In the genomic region with DNA sequence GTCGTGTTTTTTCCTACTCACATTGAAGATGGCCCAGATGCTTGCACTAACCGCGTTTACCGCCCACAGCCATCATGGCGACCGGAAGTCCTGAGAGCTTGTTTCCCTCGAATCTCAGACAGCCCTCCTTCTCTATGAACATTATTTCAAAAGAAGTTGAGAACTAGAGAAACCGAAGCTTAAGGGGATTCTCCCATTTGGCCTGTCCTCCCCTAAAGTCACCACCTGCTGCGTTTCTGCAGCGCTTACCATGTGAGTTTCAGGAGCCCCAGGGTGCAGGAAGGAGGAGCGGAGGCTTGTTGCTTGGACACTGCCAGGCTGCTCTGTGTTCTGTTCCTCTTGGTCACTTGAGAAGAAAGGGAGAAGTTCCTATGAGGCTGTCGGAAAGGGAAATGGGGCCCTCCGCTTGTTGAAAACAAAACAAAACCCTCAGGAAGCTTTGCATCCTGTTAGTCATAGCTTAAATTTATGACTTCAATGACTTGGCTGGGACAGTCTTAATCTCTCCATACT, we compare ENCODE assay signal across 9 cellular contexts. TPM values are rescaled to one million over a fixed set of nuclear protein-coding genes. Genes with fewer than 3 reads are reported as not detected.
DNase-seq lines count a peak whose midpoint lies in the region; ATAC-seq, FAIRE-seq and TF ChIP-seq lines count a peak whose summit lies in the region.
"Had no signal": no experiment of that assay in that cellular context is flagged by ENCODE, and none has a peak within 500 bp of the region (broad histone marks: within the 10 kb centered on the region; RNA-seq: fewer than 3 reads in every experiment).

No MANE protein-coding gene starts in this region.

- H3K36me3 Mint-ChIP-seq in activated CD4-positive, alpha-beta T cell treated with anti-CD3 and anti-CD28 coated beads, Interleukin-2, amount 10 ng/mL, durations not matched to agents 7 days and 5 days (ENCODE audit: low read depth) = peaks cover 69% of the 10 kb centered on the region

- peaks cover 78% of the 10 kb centered on the region for H3K4me1 Mint-ChIP-seq in activated CD4-positive, alpha-beta T cell treated with anti-CD3 and anti-CD28 coated beads, Interleukin-2, amount 10 ng/mL, durations not matched to agents 7 days and 5 days

- FAIRE-seq in H54 (lab: Jason Lieb, UNC) = no peak

- CTCF ChIA-PET in activated CD4-positive, alpha-beta T cell treated with anti-CD3 and anti-CD28 coated beads, Interleukin-2, amount 10 ng/mL, durations not matched to agents 7 days and 5 days (lab: Charles Lee) = interaction anchor here (0.6 to 1.5 kb wide), 5 partner anchors 9 to 142 kb away, joined by 3 to 10 read pairs (median 3); partner anchors contain the start of gene KDELR1

- peak; percentile 52 for TF ChIP-seq POLR2A in erythroblast (IDR thresholded peaks at IDR 0.05; ENCODE audit: low read length)
- no peak for TF ChIP-seq POLR2A in H54 (IDR thresholded peaks at IDR 0.05; ENCODE audit: low read depth, low read length)

- H3K27ac Mint-ChIP-seq in activated CD4-positive, alpha-beta T cell treated with anti-CD3 and anti-CD28 coated beads, Interleukin-2, amount 10 ng/mL, durations not matched to agents 7 days and 5 days = peak overlapping the region; percentile 100

- H3K27me3 Mint-ChIP-seq in activated CD4-positive, alpha-beta T cell treated with anti-CD3 and anti-CD28 coated beads, Interleukin-2, amount 10 ng/mL, durations not matched to agents 7 days and 5 days = no peaks in the 10 kb centered on the region

- POLR2A ChIA-PET in activated CD4-positive, alpha-beta T cell treated with anti-CD3 and anti-CD28 coated beads, Interleukin-2, amount 10 ng/mL, durations not matched to agents 7 days and 5 days (lab: Charles Lee) = interaction anchor here (0.5 to 1.3 kb wide), 6 partner anchors 8 to 199 kb away, joined by 3 to 7 read pairs (median 4); a partner anchor contains a TSS

- ATAC-seq in GM18498 (IDR thresholded peaks at IDR 0.05; ENCODE audit: unreplicated experiment) (peak; percentile 73), HG03354 (IDR thresholded peaks at IDR 0.05; ENCODE audit: poor library complexity, severe bottlenecking, unreplicated experiment) (peak; percentile 81)
- ATAC-seq: HCT116 had no signal

- H3K9me3 Mint-ChIP-seq in activated CD4-positive, alpha-beta T cell treated with anti-CD3 and anti-CD28 coated beads, Interleukin-2, amount 10 ng/mL, durations not matched to agents 7 days and 5 days = no peaks in the 10 kb centered on the region

- peak; percentile 83 for DNase-seq in activated CD4-positive, alpha-beta T cell treated with anti-CD3 and anti-CD28 coated beads, Interleukin-2, amount 10 ng/mL, durations not matched to agents 7 days and 5 days
- peak; percentile 72 to 76 for DNase-seq in erythroblast (lab: John Stamatoyannopoulos, UW)
- peak; percentile 36 to 58 for DNase-seq in stimulated activated CD4-positive, alpha-beta T cell treated with anti-CD3 and anti-CD28 coated beads, Interleukin-15, amount 100 ng/mL, for 1 hour (ENCODE audit: low read depth in 1 of 2, low spot score in 1 of 2)
- DNase-seq in kidney glomerular epithelial cell (lab: John Stamatoyannopoulos, UW) = no peak
- DNase-seq in H54 (ENCODE audit: insufficient read length, low spot score) = no peak
- no peak for DNase-seq in foreskin melanocyte

- peak overlapping the region; percentile 94 for H3K4me3 Mint-ChIP-seq in activated CD4-positive, alpha-beta T cell treated with anti-CD3 and anti-CD28 coated beads, Interleukin-2, amount 10 ng/mL, durations not matched to agents 7 days and 5 days

RNA-seq across cellular contexts. Expression of gene CARD8, which starts 6.2 kb away (rescaled TPM):
- 100 to 1,000 TPM; 174 to 189 TPM for total RNA-seq in activated CD4-positive, alpha-beta T cell treated with anti-CD3 and anti-CD28 coated beads, Interleukin-2, amount 10 ng/mL, durations not matched to agents 7 days and 5 days

RNA-seq across cellular contexts. Expression of gene ZNF114, which starts 20.3 kb away (rescaled TPM):
- total RNA-seq in activated CD4-positive, alpha-beta T cell treated with anti-CD3 and anti-CD28 coated beads, Interleukin-2, amount 10 ng/mL, durations not matched to agents 7 days and 5 days = not detected

Comparison
In these comparisons a context has a peak if more than half of its experiments do, and no peak if none do; other contexts are left out.
1. DNase-seq: peak in activated CD4-positive, alpha-beta T cell treated with anti-CD3 and anti-CD28 coated beads, Interleukin-2, amount 10 ng/mL, durations not matched to agents 7 days and 5 days (single experiment), erythroblast (2 of 2) and stimulated activated CD4-positive, alpha-beta T cell treated with anti-CD3 and anti-CD28 coated beads, Interleukin-15, amount 100 ng/mL, for 1 hour (2 of 2); none in kidney glomerular epithelial cell (single experiment), H54 (single experiment) and foreskin melanocyte (single experiment).